Comparison of ENCODE assay signal across 1 cellular context in the genomic region with DNA sequence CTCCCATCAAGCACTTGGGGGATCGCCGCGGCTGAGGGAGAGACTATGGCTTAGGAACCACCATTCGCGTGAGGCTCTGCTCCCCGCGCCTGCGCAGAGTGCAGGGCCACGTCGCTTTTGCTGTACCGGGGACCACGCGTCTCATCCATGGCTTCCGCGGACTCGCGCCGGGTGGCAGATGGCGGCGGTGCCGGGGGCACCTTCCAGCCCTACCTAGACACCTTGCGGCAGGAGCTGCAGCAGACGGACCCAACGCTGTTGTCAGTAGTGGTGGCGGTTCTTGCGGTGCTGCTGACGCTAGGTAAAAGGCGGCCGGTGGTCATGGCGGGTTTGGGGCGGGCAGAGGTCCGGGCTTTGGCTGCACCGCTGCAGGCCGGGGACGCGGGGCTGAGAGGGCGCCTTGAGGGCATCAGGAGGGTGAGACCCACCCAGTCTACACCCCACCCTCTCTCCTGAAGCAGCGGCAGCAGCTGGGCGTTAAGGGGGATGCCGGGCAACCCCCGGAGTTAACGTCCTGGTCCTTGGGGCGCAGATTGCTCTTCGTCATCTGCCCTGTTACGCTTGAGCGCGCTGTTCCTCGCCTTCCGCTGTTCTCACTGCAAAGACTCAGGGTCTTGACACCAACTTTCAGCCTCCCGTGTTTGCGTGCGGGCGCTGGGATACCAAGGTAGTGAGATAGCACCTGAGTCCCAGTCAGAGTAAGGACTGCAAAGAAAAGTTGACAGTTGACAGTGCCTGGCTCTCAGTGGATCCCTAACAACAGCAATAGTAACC.
TF ChIP-seq lines count a peak whose summit lies in the region.

A gene with protein sequence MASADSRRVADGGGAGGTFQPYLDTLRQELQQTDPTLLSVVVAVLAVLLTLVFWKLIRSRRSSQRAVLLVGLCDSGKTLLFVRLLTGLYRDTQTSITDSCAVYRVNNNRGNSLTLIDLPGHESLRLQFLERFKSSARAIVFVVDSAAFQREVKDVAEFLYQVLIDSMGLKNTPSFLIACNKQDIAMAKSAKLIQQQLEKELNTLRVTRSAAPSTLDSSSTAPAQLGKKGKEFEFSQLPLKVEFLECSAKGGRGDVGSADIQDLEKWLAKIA (plus strand): TSS at position 114 of the 774 bp plus-strand sequence. CDS start 34 bp downstream, at position 148.

TF ChIP-seq in HepG2, 621 proteins besides CTCF, POLR2A, EP300 and RAD21 (continued from another document and continues in another):
- TF ChIP-seq, protein P1, sequence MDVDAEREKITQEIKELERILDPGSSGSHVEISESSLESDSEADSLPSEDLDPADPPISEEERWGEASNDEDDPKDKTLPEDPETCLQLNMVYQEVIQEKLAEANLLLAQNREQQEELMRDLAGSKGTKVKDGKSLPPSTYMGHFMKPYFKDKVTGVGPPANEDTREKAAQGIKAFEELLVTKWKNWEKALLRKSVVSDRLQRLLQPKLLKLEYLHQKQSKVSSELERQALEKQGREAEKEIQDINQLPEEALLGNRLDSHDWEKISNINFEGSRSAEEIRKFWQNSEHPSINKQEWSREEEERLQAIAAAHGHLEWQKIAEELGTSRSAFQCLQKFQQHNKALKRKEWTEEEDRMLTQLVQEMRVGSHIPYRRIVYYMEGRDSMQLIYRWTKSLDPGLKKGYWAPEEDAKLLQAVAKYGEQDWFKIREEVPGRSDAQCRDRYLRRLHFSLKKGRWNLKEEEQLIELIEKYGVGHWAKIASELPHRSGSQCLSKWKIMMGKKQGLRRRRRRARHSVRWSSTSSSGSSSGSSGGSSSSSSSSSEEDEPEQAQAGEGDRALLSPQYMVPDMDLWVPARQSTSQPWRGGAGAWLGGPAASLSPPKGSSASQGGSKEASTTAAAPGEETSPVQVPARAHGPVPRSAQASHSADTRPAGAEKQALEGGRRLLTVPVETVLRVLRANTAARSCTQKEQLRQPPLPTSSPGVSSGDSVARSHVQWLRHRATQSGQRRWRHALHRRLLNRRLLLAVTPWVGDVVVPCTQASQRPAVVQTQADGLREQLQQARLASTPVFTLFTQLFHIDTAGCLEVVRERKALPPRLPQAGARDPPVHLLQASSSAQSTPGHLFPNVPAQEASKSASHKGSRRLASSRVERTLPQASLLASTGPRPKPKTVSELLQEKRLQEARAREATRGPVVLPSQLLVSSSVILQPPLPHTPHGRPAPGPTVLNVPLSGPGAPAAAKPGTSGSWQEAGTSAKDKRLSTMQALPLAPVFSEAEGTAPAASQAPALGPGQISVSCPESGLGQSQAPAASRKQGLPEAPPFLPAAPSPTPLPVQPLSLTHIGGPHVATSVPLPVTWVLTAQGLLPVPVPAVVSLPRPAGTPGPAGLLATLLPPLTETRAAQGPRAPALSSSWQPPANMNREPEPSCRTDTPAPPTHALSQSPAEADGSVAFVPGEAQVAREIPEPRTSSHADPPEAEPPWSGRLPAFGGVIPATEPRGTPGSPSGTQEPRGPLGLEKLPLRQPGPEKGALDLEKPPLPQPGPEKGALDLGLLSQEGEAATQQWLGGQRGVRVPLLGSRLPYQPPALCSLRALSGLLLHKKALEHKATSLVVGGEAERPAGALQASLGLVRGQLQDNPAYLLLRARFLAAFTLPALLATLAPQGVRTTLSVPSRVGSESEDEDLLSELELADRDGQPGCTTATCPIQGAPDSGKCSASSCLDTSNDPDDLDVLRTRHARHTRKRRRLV (CRISPR knock-in tag; IDR thresholded peaks at IDR 0.05): no peak
- TF ChIP-seq, protein P2, sequence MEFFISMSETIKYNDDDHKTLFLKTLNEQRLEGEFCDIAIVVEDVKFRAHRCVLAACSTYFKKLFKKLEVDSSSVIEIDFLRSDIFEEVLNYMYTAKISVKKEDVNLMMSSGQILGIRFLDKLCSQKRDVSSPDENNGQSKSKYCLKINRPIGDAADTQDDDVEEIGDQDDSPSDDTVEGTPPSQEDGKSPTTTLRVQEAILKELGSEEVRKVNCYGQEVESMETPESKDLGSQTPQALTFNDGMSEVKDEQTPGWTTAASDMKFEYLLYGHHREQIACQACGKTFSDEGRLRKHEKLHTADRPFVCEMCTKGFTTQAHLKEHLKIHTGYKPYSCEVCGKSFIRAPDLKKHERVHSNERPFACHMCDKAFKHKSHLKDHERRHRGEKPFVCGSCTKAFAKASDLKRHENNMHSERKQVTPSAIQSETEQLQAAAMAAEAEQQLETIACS (CRISPR knock-in tag; IDR thresholded peaks at IDR 0.05): peak; percentile 51; the same call in 1 of the 2 replicates
- TF ChIP-seq PHB2 (IDR thresholded peaks at IDR 0.05; ENCODE audit: partially characterized antibody): no peak
- TF ChIP-seq PHF8 (CRISPR knock-in tag; IDR thresholded peaks at IDR 0.05): peak; percentile 98
- TF ChIP-seq, protein P3, sequence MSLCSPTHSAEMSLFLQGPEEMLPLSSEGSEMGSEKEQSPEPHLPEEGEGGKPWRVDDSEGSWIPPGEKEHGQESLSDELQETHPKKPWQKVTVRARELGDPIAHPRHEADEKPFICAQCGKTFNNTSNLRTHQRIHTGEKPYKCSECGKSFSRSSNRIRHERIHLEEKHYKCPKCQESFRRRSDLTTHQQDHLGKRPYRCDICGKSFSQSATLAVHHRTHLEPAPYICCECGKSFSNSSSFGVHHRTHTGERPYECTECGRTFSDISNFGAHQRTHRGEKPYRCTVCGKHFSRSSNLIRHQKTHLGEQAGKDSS (CRISPR knock-in tag; IDR thresholded peaks at IDR 0.05; ENCODE audit: borderline replicate concordance, low read depth): peak; percentile 69; the same call in 1 of the 2 replicates
- TF ChIP-seq, protein P4, sequence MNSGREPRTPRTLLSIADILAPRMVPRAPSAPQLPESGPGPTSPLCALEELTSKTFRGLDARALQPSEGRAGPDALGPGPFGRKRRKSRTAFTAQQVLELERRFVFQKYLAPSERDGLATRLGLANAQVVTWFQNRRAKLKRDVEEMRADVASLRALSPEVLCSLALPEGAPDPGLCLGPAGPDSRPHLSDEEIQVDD (CRISPR knock-in tag; IDR thresholded peaks at IDR 0.05; ENCODE audit: borderline replicate concordance): peak; percentile 44; the same call in 1 of the 2 replicates
- TF ChIP-seq, protein P5, sequence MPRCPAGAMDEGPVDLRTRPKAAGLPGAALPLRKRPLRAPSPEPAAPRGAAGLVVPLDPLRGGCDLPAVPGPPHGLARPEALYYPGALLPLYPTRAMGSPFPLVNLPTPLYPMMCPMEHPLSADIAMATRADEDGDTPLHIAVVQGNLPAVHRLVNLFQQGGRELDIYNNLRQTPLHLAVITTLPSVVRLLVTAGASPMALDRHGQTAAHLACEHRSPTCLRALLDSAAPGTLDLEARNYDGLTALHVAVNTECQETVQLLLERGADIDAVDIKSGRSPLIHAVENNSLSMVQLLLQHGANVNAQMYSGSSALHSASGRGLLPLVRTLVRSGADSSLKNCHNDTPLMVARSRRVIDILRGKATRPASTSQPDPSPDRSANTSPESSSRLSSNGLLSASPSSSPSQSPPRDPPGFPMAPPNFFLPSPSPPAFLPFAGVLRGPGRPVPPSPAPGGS (CRISPR knock-in tag; IDR thresholded peaks at IDR 0.05): no peak; the same call in 1 of the 2 replicates
- no peak for TF ChIP-seq SMYD3 (CRISPR knock-in tag; IDR thresholded peaks at IDR 0.05)
- TF ChIP-seq, protein P6, sequence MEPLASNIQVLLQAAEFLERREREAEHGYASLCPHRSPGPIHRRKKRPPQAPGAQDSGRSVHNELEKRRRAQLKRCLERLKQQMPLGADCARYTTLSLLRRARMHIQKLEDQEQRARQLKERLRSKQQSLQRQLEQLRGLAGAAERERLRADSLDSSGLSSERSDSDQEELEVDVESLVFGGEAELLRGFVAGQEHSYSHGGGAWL (CRISPR knock-in tag; IDR thresholded peaks at IDR 0.05): peak; percentile 83
- TF ChIP-seq ZNF567 (CRISPR knock-in tag; IDR thresholded peaks at IDR 0.05; ENCODE audit: borderline replicate concordance): 0 out of 2 replicates have a peak, but pooled peaks have one; percentile 70
- no peak for TF ChIP-seq ARID2 (CRISPR knock-in tag; IDR thresholded peaks at IDR 0.05; ENCODE audit: borderline replicate concordance)
- TF ChIP-seq RXRA (CRISPR knock-in tag; IDR thresholded peaks at IDR 0.05): peak; percentile 68; the same call in 1 of the 2 replicates
- TF ChIP-seq NR2F1 (CRISPR knock-in tag; IDR thresholded peaks at IDR 0.05): no peak
- TF ChIP-seq, protein P7, sequence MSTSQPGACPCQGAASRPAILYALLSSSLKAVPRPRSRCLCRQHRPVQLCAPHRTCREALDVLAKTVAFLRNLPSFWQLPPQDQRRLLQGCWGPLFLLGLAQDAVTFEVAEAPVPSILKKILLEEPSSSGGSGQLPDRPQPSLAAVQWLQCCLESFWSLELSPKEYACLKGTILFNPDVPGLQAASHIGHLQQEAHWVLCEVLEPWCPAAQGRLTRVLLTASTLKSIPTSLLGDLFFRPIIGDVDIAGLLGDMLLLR (CRISPR knock-in tag; IDR thresholded peaks at IDR 0.05): peak; percentile 70; the same call in 1 of the 2 replicates
- TF ChIP-seq, protein P8, sequence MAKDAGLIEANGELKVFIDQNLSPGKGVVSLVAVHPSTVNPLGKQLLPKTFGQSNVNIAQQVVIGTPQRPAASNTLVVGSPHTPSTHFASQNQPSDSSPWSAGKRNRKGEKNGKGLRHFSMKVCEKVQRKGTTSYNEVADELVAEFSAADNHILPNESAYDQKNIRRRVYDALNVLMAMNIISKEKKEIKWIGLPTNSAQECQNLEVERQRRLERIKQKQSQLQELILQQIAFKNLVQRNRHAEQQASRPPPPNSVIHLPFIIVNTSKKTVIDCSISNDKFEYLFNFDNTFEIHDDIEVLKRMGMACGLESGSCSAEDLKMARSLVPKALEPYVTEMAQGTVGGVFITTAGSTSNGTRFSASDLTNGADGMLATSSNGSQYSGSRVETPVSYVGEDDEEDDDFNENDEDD (CRISPR knock-in tag; IDR thresholded peaks at IDR 0.05; ENCODE audit: borderline replicate concordance): peak; percentile 35; the same call in 1 of the 2 replicates
- peak; percentile 55; the same call in 1 of the 2 replicates for TF ChIP-seq TOPORS (CRISPR knock-in tag; IDR thresholded peaks at IDR 0.05)
- peak; percentile 79; the same call in 1 of the 2 replicates for TF ChIP-seq ZNF891 (CRISPR knock-in tag; IDR thresholded peaks at IDR 0.05)
- no peak for TF ChIP-seq ZNF101 (CRISPR knock-in tag; IDR thresholded peaks at IDR 0.05; ENCODE audit: borderline replicate concordance, low read depth)
- TF ChIP-seq ZNF670 (CRISPR knock-in tag; IDR thresholded peaks at IDR 0.05; ENCODE audit: borderline replicate concordance): no peak
- TF ChIP-seq KLF15 (CRISPR knock-in tag; IDR thresholded peaks at IDR 0.05; ENCODE audit: borderline replicate concordance): no peak
- TF ChIP-seq KLF16 (CRISPR knock-in tag; IDR thresholded peaks at IDR 0.05): peak in 1 of 2 experiments; percentile 59; a peak in 1 of 4 replicates
- TF ChIP-seq, protein P9, sequence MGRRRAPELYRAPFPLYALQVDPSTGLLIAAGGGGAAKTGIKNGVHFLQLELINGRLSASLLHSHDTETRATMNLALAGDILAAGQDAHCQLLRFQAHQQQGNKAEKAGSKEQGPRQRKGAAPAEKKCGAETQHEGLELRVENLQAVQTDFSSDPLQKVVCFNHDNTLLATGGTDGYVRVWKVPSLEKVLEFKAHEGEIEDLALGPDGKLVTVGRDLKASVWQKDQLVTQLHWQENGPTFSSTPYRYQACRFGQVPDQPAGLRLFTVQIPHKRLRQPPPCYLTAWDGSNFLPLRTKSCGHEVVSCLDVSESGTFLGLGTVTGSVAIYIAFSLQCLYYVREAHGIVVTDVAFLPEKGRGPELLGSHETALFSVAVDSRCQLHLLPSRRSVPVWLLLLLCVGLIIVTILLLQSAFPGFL (CRISPR knock-in tag; IDR thresholded peaks at IDR 0.05): peak; percentile 58; the same call in 1 of the 2 replicates
- TF ChIP-seq CCAR2 (optimal IDR thresholded peaks at IDR 0.05; ENCODE audit: low read depth, low read length): no peak
- TF ChIP-seq ZNF430 (CRISPR knock-in tag; IDR thresholded peaks at IDR 0.05): 0 out of 2 replicates have a peak, but pooled peaks have one; percentile 46
- TF ChIP-seq NFIC (IDR thresholded peaks at IDR 0.05; ENCODE audit: low read length): no peak
- TF ChIP-seq PAX8 (CRISPR knock-in tag; IDR thresholded peaks at IDR 0.05; ENCODE audit: borderline replicate concordance): 0 out of 2 replicates have a peak, but pooled peaks have one; percentile 73
- peak; percentile 66; the same call in 1 of the 2 replicates for TF ChIP-seq FOXK1 (CRISPR knock-in tag; IDR thresholded peaks at IDR 0.05; ENCODE audit: borderline replicate concordance, low read depth)
- 0 out of 2 replicates have a peak, but pooled peaks have one; percentile 18 for TF ChIP-seq ZNF335 (CRISPR knock-in tag; IDR thresholded peaks at IDR 0.05)
- TF ChIP-seq, protein P10, sequence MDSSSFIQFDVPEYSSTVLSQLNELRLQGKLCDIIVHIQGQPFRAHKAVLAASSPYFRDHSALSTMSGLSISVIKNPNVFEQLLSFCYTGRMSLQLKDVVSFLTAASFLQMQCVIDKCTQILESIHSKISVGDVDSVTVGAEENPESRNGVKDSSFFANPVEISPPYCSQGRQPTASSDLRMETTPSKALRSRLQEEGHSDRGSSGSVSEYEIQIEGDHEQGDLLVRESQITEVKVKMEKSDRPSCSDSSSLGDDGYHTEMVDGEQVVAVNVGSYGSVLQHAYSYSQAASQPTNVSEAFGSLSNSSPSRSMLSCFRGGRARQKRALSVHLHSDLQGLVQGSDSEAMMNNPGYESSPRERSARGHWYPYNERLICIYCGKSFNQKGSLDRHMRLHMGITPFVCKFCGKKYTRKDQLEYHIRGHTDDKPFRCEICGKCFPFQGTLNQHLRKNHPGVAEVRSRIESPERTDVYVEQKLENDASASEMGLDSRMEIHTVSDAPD (CRISPR knock-in tag; IDR thresholded peaks at IDR 0.05): peak; percentile 70; the same call in 1 of the 2 replicates
- peak; percentile 92; the same call in 1 of the 2 replicates for TF ChIP-seq SMAD1 (CRISPR knock-in tag; IDR thresholded peaks at IDR 0.05; ENCODE audit: borderline replicate concordance, low read depth)
- TF ChIP-seq ZNF282 (IDR thresholded peaks at IDR 0.05; ENCODE audit: partially characterized antibody): no peak
- 0 out of 2 replicates have a peak, but pooled peaks have one; percentile 6 for TF ChIP-seq GATAD2A (CRISPR knock-in tag; IDR thresholded peaks at IDR 0.05)
- no peak; the same call in 1 of the 2 replicates for TF ChIP-seq NKX3-1 (CRISPR knock-in tag; IDR thresholded peaks at IDR 0.05)
- TF ChIP-seq ZFYVE20 (CRISPR knock-in tag; IDR thresholded peaks at IDR 0.05; ENCODE audit: borderline replicate concordance, low read depth): 0 out of 2 replicates have a peak, but pooled peaks have one; percentile 59
- no peak for TF ChIP-seq ZNF296 (CRISPR knock-in tag; conservative IDR thresholded peaks at IDR 0.05)
- no peak; the same call in 1 of the 2 replicates for TF ChIP-seq REL (CRISPR knock-in tag; conservative IDR thresholded peaks at IDR 0.05)
- peak; percentile 50; the same call in 1 of the 2 replicates for TF ChIP-seq ZNF746 (CRISPR knock-in tag; IDR thresholded peaks at IDR 0.05)
- peak; percentile 16 for TF ChIP-seq U2AF1 (optimal IDR thresholded peaks at IDR 0.05; ENCODE audit: low read depth, low read length)
- TF ChIP-seq SAP130 (CRISPR knock-in tag; IDR thresholded peaks at IDR 0.05; ENCODE audit: low read depth): peak; percentile 97
- TF ChIP-seq CHD2 (IDR thresholded peaks at IDR 0.05; ENCODE audit: low read depth, low read length): no peak; the same call in 1 of the 2 replicates
- TF ChIP-seq, protein P11, sequence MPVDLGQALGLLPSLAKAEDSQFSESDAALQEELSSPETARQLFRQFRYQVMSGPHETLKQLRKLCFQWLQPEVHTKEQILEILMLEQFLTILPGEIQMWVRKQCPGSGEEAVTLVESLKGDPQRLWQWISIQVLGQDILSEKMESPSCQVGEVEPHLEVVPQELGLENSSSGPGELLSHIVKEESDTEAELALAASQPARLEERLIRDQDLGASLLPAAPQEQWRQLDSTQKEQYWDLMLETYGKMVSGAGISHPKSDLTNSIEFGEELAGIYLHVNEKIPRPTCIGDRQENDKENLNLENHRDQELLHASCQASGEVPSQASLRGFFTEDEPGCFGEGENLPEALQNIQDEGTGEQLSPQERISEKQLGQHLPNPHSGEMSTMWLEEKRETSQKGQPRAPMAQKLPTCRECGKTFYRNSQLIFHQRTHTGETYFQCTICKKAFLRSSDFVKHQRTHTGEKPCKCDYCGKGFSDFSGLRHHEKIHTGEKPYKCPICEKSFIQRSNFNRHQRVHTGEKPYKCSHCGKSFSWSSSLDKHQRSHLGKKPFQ (CRISPR knock-in tag; IDR thresholded peaks at IDR 0.05; ENCODE audit: insufficient replicate concordance): peak; percentile 57
